In genomic region chr16:31118223-31119155, GRCh38 we compare ENCODE assay signal across 6 cellular contexts. TPM values are rescaled to one million over a fixed set of nuclear protein-coding genes. Genes with fewer than 3 reads are reported as not detected.
DNase-seq lines count a peak whose midpoint lies in the region; ATAC-seq and TF ChIP-seq lines count a peak whose summit lies in the region.

No MANE protein-coding gene starts in this region.

- H3F3A ChIP-seq in smooth muscle cell (ENCODE audit: low read depth): peaks cover 23% of the 10 kb centered on the region

- no peaks in the 10 kb centered on the region for H4K20me1 ChIP-seq in smooth muscle cell (ENCODE audit: low read depth)

- no peak overlapping the region for H2AFZ ChIP-seq in smooth muscle cell (ENCODE audit: low read depth)

- peak overlapping the region; percentile 98 for H3K4me2 ChIP-seq in smooth muscle cell

- H3K4me1 ChIP-seq in smooth muscle cell (ENCODE audit: low read depth): no peaks in the 10 kb centered on the region

- no peak for ATAC-seq in GM21825 (IDR thresholded peaks at IDR 0.05; ENCODE audit: unreplicated experiment)

- peaks cover 22% of the 10 kb centered on the region for H3K79me2 ChIP-seq in smooth muscle cell (ENCODE audit: low read depth)

- H3K27me3 ChIP-seq in smooth muscle cell (ENCODE audit: low read depth): no peaks in the 10 kb centered on the region

- peak overlapping the region; percentile 100 for H3K27ac ChIP-seq in smooth muscle cell (ENCODE audit: low read depth)

- DNase-seq in SIG-M5 treated with dmso at 0.1 percent for 504 hours (lab: John Stamatoyannopoulos, UW; ENCODE audit: unreplicated experiment): peak; percentile 69
- no peak for DNase-seq in SIG-M5 (lab: John Stamatoyannopoulos, UW)
- DNase-seq in epithelial cell of esophagus (ENCODE audit: low read depth): peak; percentile 98
- DNase-seq in smooth muscle cell (lab: John Stamatoyannopoulos, UW; ENCODE audit: unreplicated experiment): no peak
- no peak for DNase-seq in OCI-M2 (lab: John Stamatoyannopoulos, UW; ENCODE audit: unreplicated experiment)

- no peaks in the 10 kb centered on the region for H3K9me3 ChIP-seq in smooth muscle cell (replicated peaks; ENCODE audit: low read depth)

- WGBS in smooth muscle cell (ENCODE audit: low lambda C conversion rate): 58% methylated on average over 9 of the region's 9 CpGs

- H3K36me3 ChIP-seq in smooth muscle cell (ENCODE audit: low read depth): no peaks in the 10 kb centered on the region

- H3K4me3 ChIP-seq in epithelial cell of esophagus (ENCODE audit: low read length) (peak overlapping the region; percentile 80), smooth muscle cell (peak overlapping the region; percentile 73)

- peak overlapping the region; percentile 98 for H3K9ac ChIP-seq in smooth muscle cell (ENCODE audit: low read depth)

- TF ChIP-seq CTCF in epithelial cell of esophagus (IDR thresholded peaks at IDR 0.05; ENCODE audit: insufficient read depth, low read depth, low read length, missing control alignments) (no peak), smooth muscle cell (IDR thresholded peaks at IDR 0.05; ENCODE audit: borderline replicate concordance, insufficient read depth, poor library complexity, severe bottlenecking) (no peak)

RNA-seq across cellular contexts. Expression of gene KAT8, which starts 1.0 kb away (rescaled TPM):
- 26.3 and 32.9 TPM in 2 replicates for total RNA-seq in smooth muscle cell
- polyA plus RNA-seq in smooth muscle cell: 27.4 and 29.1 TPM in 2 replicates

RNA-seq across cellular contexts. Expression of gene BCKDK, which starts 10.3 kb away (rescaled TPM):
- 32.1 and 40.5 TPM in 2 replicates for total RNA-seq in smooth muscle cell
- polyA plus RNA-seq in smooth muscle cell: 82.6 and 87.9 TPM in 2 replicates

RNA-seq across cellular contexts. Expression of gene PRSS8, which starts 17.0 kb away (rescaled TPM):
- 15.1 and 17.3 TPM in 2 replicates for total RNA-seq in smooth muscle cell
- 13.9 and 68.0 TPM in 2 replicates for polyA plus RNA-seq in smooth muscle cell

RNA-seq across cellular contexts. Expression of gene VKORC1, which starts 23.9 kb away (rescaled TPM):
- 232 and 253 TPM in 2 replicates for total RNA-seq in smooth muscle cell
- polyA plus RNA-seq in smooth muscle cell: 340 and 394 TPM in 2 replicates

RNA-seq across cellular contexts. Expression of gene PRSS53, which starts 29.7 kb away (rescaled TPM):
- 5.1 and 6.3 TPM in 2 replicates for total RNA-seq in smooth muscle cell
- 0.66 and 1.1 TPM in 2 replicates for polyA plus RNA-seq in smooth muscle cell

Comparison
In these comparisons a context has a peak if more than half of its experiments do, and no peak if none do; other contexts are left out.
1. DNase-seq: peak in SIG-M5 treated with dmso at 0.1 percent for 504 hours (single experiment) and epithelial cell of esophagus (single experiment); none in SIG-M5 (single experiment), smooth muscle cell (single experiment) and OCI-M2 (single experiment).